Comparison of ENCODE assay signal across 9 cellular contexts in the genomic region with DNA sequence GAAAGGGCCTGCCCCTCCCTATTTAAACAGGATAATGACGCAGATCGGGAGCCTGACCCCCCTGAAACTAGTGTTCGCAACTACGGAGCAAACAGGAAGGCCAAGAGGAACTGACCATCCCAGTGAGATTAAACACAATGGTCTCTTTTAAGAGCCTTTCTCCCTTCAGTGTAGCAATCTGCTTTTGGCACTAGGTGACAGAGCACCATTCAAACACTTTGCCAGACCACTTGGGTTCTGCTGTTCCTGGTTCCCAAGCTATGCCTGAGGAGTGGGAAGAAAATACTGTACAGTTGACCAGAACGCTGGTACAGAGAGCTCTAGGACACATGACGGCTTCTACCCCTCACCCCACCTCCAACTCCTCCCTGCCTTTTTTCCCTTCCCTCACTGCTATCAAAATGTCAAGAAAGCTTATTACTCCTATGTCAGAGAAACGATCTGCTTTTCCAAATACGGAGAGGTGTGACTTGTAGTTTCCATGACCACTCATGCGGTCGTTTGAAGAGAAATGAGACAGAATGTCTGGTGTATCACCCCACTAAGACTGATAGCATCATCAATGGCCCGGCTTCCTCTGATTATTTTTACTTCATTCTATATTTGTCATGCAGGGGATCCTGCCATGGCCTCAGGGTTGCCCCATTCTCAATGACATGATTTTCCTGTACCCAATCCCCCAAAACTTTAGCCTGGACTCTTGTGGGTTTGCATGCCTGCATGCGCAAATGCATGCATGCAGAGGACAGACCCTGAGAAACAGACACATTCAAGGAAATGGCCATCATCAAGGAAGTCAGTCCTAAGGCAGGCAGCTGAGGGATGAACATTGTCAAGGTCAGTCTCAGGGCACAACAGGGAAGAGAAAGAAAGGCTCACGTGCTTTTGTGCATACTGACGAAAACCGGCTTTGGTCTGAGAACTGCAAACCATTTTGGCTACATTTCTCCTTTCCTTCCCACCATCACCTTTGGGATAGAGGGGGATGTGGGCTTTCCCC. TPM values are rescaled to one million over a fixed set of nuclear protein-coding genes. Genes with fewer than 3 reads are reported as not detected.
DNase-seq lines count a peak whose midpoint lies in the region; ATAC-seq and TF ChIP-seq lines count a peak whose summit lies in the region.
"Had no signal": no experiment of that assay in that cellular context is flagged by ENCODE, and none has a peak within 500 bp of the region (broad histone marks: within the 10 kb centered on the region; RNA-seq: fewer than 3 reads in every experiment).

No MANE protein-coding gene starts in this region.

- no peaks in the 10 kb centered on the region for H3K9me3 Mint-ChIP-seq in neural crest cell

- no peaks in the 10 kb centered on the region for H3K27me3 Mint-ChIP-seq in neural crest cell (ENCODE audit: low read depth)

- peaks cover 0 to 4% of the 10 kb centered on the region in 2 donors for H3K36me3 ChIP-seq in aorta (ENCODE audit: control insufficient read depth in 1 of 2, insufficient read depth in 2 of 2, low read length in 1 of 2)

- peaks cover 64% of the 10 kb centered on the region for H3K4me1 Mint-ChIP-seq in neural crest cell

- H3K36me3 Mint-ChIP-seq in neural crest cell (ENCODE audit: low read depth): peaks cover 3% of the 10 kb centered on the region

- H3K27me3 ChIP-seq in aorta (ENCODE audit: control insufficient read depth in 1 of 2, insufficient read depth in 2 of 2, low read length in 1 of 2): no peaks in the 10 kb centered on the region

- peak overlapping the region; percentile 13 for H3K4me3 Mint-ChIP-seq in neural crest cell

- H3K27ac Mint-ChIP-seq in neural crest cell (ENCODE audit: unreplicated experiment): peak overlapping the region; percentile 80

- H3K4me1 ChIP-seq in aorta (ENCODE audit: control insufficient read depth in 1 of 2, insufficient read depth in 2 of 2, low read length in 2 of 2): peaks cover 5 to 49% of the 10 kb centered on the region in 2 donors

- no peak overlapping the region for H3K4me3 ChIP-seq in aorta (ENCODE audit: low read length in 2 of 2)

- no peak for TF ChIP-seq CTCF in neural crest cell (conservative IDR thresholded peaks at IDR 0.05)

- H3K9me3 ChIP-seq in aorta (ENCODE audit: control insufficient read depth, low read length): no peaks in the 10 kb centered on the region

- intact Hi-C loops in aorta (cut with DNase I): no loop called here

- H3K27ac ChIP-seq in aorta (ENCODE audit: low read depth in 1 of 2, low read length in 2 of 2): peak overlapping the region; percentile 80 to 91

- 25 to 28% methylated on average over 15 of the region's 15 CpGs for WGBS in aorta, 2 donors

- DNase-seq in stimulated activated naive CD4-positive, alpha-beta T cell treated with Interleukin-2 at 50 U/mL for 16 hours (lab: John Stamatoyannopoulos, UW): peak; percentile 13
- DNase-seq in stimulated activated naive CD4-positive, alpha-beta T cell (lab: John Stamatoyannopoulos, UW): no peak
- peak; percentile 60 for DNase-seq in globus pallidus (ENCODE audit: low spot score)
- DNase-seq in neural crest cell (ENCODE audit: low read depth, low spot score): no peak
- peak in 1 of 2 donors; percentile 75 for DNase-seq in aorta
- DNase-seq in NCI-H2171 (lab: John Stamatoyannopoulos, UW): no peak
- DNase-seq: NCI-H226 had no signal

- ATAC-seq in aorta (ENCODE audit: low FRiP score) (peak; percentile 61), HG02852 (IDR thresholded peaks at IDR 0.05; ENCODE audit: unreplicated experiment) (no peak), HG02970 (IDR thresholded peaks at IDR 0.05; ENCODE audit: low FRiP score, unreplicated experiment) (no peak)

RNA-seq across cellular contexts. Expression of a gene that starts 13.3 kb away (rescaled TPM):
- 14.1 and 15.7 TPM in 2 replicates for total RNA-seq in neural crest cell
- total RNA-seq in aorta: 100 to 1,000 TPM in 1 of 2 donors, 10 to 100 TPM in 1; 49.8 to 252 TPM
- polyA plus RNA-seq in aorta: 10 to 100 TPM; 11.3 to 26.9 TPM

Comparison
In these comparisons a context has a peak if more than half of its experiments do, and no peak if none do; other contexts are left out.
1. DNase-seq: peak in stimulated activated naive CD4-positive, alpha-beta T cell treated with Interleukin-2 at 50 U/mL for 16 hours (single experiment) and globus pallidus (single experiment); none in stimulated activated naive CD4-positive, alpha-beta T cell (0 of 6), neural crest cell (single experiment) and NCI-H2171 (single experiment).